33 cellular contexts compared by ENCODE assay signal in genomic region chr5:72076901-72077300, GRCh38.
"Had no signal": no experiment of that assay in that cellular context is flagged by ENCODE, and none has a peak within 500 bp of the region (broad histone marks: within the 10 kb centered on the region; RNA-seq: fewer than 3 reads in every experiment).

No MANE protein-coding gene starts in this region.

- H3K27ac Mint-ChIP-seq: activated CD4-positive, alpha-beta memory T cell treated with anti-CD3 and anti-CD28 coated beads, Interleukin-2, amount 10 ng/mL, durations not matched to agents 7 days and 5 days; activated CD8-positive, alpha-beta memory T cell treated with anti-CD3 and anti-CD28 coated beads, Interleukin-2, amount 10 ng/mL, durations not matched to agents 7 days and 5 days; activated naive CD4-positive, alpha-beta T cell treated with anti-CD3 and anti-CD28 coated beads, Interleukin-2, amount 10 ng/mL, durations not matched to agents 7 days and 5 days; activated naive CD8-positive, alpha-beta T cell; activated naive CD8-positive, alpha-beta T cell treated with anti-CD3 and anti-CD28 coated beads, Interleukin-2, amount 50 U/mL, for 24 hours had no signal

- H3K4me1 Mint-ChIP-seq: activated CD4-positive, alpha-beta memory T cell treated with anti-CD3 and anti-CD28 coated beads, Interleukin-2, amount 10 ng/mL, durations not matched to agents 7 days and 5 days; activated CD8-positive, alpha-beta memory T cell treated with anti-CD3 and anti-CD28 coated beads, Interleukin-2, amount 10 ng/mL, durations not matched to agents 7 days and 5 days; activated naive CD4-positive, alpha-beta T cell treated with anti-CD3 and anti-CD28 coated beads, Interleukin-2, amount 10 ng/mL, durations not matched to agents 7 days and 5 days; activated naive CD8-positive, alpha-beta T cell treated with anti-CD3 and anti-CD28 coated beads, Interleukin-2, amount 50 U/mL, for 24 hours had no signal

- H3K27ac ChIP-seq: SJCRH30, SK-N-MC, WERI-Rb-1 had no signal

- H3K9me3 Mint-ChIP-seq: activated CD4-positive, alpha-beta memory T cell treated with anti-CD3 and anti-CD28 coated beads, Interleukin-2, amount 10 ng/mL, durations not matched to agents 7 days and 5 days; activated naive CD4-positive, alpha-beta T cell treated with anti-CD3 and anti-CD28 coated beads, Interleukin-2, amount 10 ng/mL, durations not matched to agents 7 days and 5 days; activated naive CD8-positive, alpha-beta T cell treated with anti-CD3 and anti-CD28 coated beads, Interleukin-2, amount 50 U/mL, for 24 hours; brain had no signal

- H3K9me3 ChIP-seq: SJCRH30 had no signal

- H3K36me3 ChIP-seq: SJCRH30, WERI-Rb-1 had no signal

- DNase-seq: activated CD4-positive, alpha-beta memory T cell treated with anti-CD3 and anti-CD28 coated beads, Interleukin-2, amount 10 ng/mL, durations not matched to agents 7 days and 5 days; activated CD4-positive, alpha-beta T cell treated with anti-CD3 and anti-CD28 coated beads for 1 hour; activated CD4-positive, alpha-beta T cell treated with anti-CD3 and anti-CD28 coated beads for 48 hours; activated CD4-positive, CD25-positive, alpha-beta regulatory T cell; activated CD8-positive, alpha-beta memory T cell treated with anti-CD3 and anti-CD28 coated beads for 24 hours; activated CD8-positive, alpha-beta memory T cell treated with anti-CD3 and anti-CD28 coated beads, Interleukin-2, amount 10 ng/mL, durations not matched to agents 7 days and 5 days; activated CD8-positive, alpha-beta memory T cell treated with anti-CD3 and anti-CD28 coated beads, Interleukin-2, amount 50 U/mL, for 48 hours; activated effector memory CD4-positive, alpha-beta T cell treated with Interleukin-2 at 50 U/mL for 16 hours; activated naive CD4-positive, alpha-beta T cell treated with anti-CD3 and anti-CD28 coated beads, Interleukin-2, amount 10 ng/mL, durations not matched to agents 7 days and 5 days; activated naive CD8-positive, alpha-beta T cell treated with anti-CD3 and anti-CD28 coated beads, Interleukin-2, amount 50 U/mL, for 24 hours; activated T-cell treated with anti-CD3 and anti-CD28 coated beads, Interleukin-2, amount 50 U/mL, for 48 hours; anterior cingulate cortex; caudate nucleus; cerebellar nuclear complex; Karpas-422; KBM-7; NCI-H1105 treated with DMSO at 0.1 percent for 48 hours; NCI-H1436; NCI-H187; NCI-H2029 treated with DMSO at 0.1 percent for 48 hours; NCI-H2107; NCI-H226; NCI-H446 treated with DMSO at 0.1 percent for 48 hours; NCI-H524; NCI-H82; SHP77; SJCRH30; T1000; WERI-Rb-1 had no signal

- H3K4me1 ChIP-seq: SJCRH30 had no signal

- H3K4me3 ChIP-seq: SJCRH30, SK-N-MC had no signal

- H3K4me3 Mint-ChIP-seq: activated CD4-positive, alpha-beta memory T cell treated with anti-CD3 and anti-CD28 coated beads, Interleukin-2, amount 10 ng/mL, durations not matched to agents 7 days and 5 days; activated CD8-positive, alpha-beta memory T cell treated with anti-CD3 and anti-CD28 coated beads, Interleukin-2, amount 10 ng/mL, durations not matched to agents 7 days and 5 days; activated naive CD4-positive, alpha-beta T cell treated with anti-CD3 and anti-CD28 coated beads, Interleukin-2, amount 10 ng/mL, durations not matched to agents 7 days and 5 days; activated naive CD8-positive, alpha-beta T cell; activated naive CD8-positive, alpha-beta T cell treated with anti-CD3 and anti-CD28 coated beads, Interleukin-2, amount 50 U/mL, for 24 hours; brain had no signal

- H3K36me3 Mint-ChIP-seq: activated CD8-positive, alpha-beta memory T cell treated with anti-CD3 and anti-CD28 coated beads, Interleukin-2, amount 10 ng/mL, durations not matched to agents 7 days and 5 days; activated naive CD4-positive, alpha-beta T cell treated with anti-CD3 and anti-CD28 coated beads, Interleukin-2, amount 10 ng/mL, durations not matched to agents 7 days and 5 days; activated naive CD8-positive, alpha-beta T cell; brain had no signal

- H3K27me3 ChIP-seq: SJCRH30 had no signal

- ATAC-seq: activated CD8-positive, alpha-beta memory T cell treated with anti-CD3 and anti-CD28 coated beads, Interleukin-2, amount 10 ng/mL, durations not matched to agents 7 days and 5 days; activated naive CD8-positive, alpha-beta T cell treated with anti-CD3 and anti-CD28 coated beads, Interleukin-2, amount 50 U/mL, for 24 hours; Panc1 had no signal
